In genomic region chr3:170221924-170222646, GRCh38 we compare ENCODE assay signal across 8 cellular contexts. TPM values are rescaled to one million over a fixed set of nuclear protein-coding genes. Genes with fewer than 3 reads are reported as not detected.
A peak's percentile ranks its signal among the peaks of the same experiment; 100 is the strongest.
DNase-seq lines count a peak whose midpoint lies in the region; ATAC-seq and TF ChIP-seq lines count a peak whose summit lies in the region.

PRKCI (plus strand) TSS chr3:170222424; CDS start chr3:170222670, 246 bp downstream.

- H3K36me3 Mint-ChIP-seq in activated B cell treated with CpG ODN at 0.5 μM for 24 hours (ENCODE audit: low read depth) = no peaks in the 10 kb centered on the region
- H3K36me3 Mint-ChIP-seq in immature natural killer cell = no peaks in the 10 kb centered on the region

- POLR2A ChIA-PET in AG04449 (lab: Yijun Ruan, JAX) (interaction anchor here (0.5 to 1.9 kb wide), 4 partner anchors 11 to 631 kb away, joined by 3 to 9 read pairs (median 4); partner anchors contain the start of gene PHC3), activated B cell treated with CpG ODN at 0.5 μM for 24 hours (lab: Charles Lee) (interaction anchor here (0.7 to 1.7 kb wide), 2 partner anchors 41 to 135 kb away, joined by 3 to 7 read pairs; partner anchors contain the start of genes PHC3 and SKIL)

- ATAC-seq in GM18873 (IDR thresholded peaks at IDR 0.05; ENCODE audit: low FRiP score, unreplicated experiment) (peak; percentile 95), HG03139 (IDR thresholded peaks at IDR 0.05; ENCODE audit: unreplicated experiment) (peak; percentile 95), activated B cell treated with CpG ODN at 0.5 μM for 24 hours (ENCODE audit: low read depth) (peak; percentile 94)

- no peaks in the 10 kb centered on the region for H3K27me3 Mint-ChIP-seq in activated B cell treated with CpG ODN at 0.5 μM for 24 hours
- peaks cover 0 to 3% (median 2%) of the 10 kb centered on the region in 3 donors for H3K27me3 Mint-ChIP-seq in immature natural killer cell (ENCODE audit: low read depth in 3 of 3)

- CTCF ChIA-PET in AG04449 (lab: Yijun Ruan, JAX) = interaction anchor here (1.2 to 1.3 kb wide), 2 partner anchors 10 to 33 kb away, joined by 4 to 5 read pairs; no protein-coding TSS in a partner anchor
- CTCF ChIA-PET in activated B cell treated with CpG ODN at 0.5 μM for 24 hours (lab: Charles Lee) = no interaction called here

- H3K27ac Mint-ChIP-seq in activated B cell treated with CpG ODN at 0.5 μM for 24 hours (peak within 1 kb of the TSS; percentile 73), immature natural killer cell (peak within 1 kb of the TSS; percentile 86 to 94 (median 90))

- H3K9me3 Mint-ChIP-seq in activated B cell treated with CpG ODN at 0.5 μM for 24 hours = no peaks in the 10 kb centered on the region
- H3K9me3 Mint-ChIP-seq in immature natural killer cell = no peaks in the 10 kb centered on the region

- TF ChIP-seq CTCF in AG04449 (IDR thresholded peaks at IDR 0.05; ENCODE audit: insufficient read depth, low read length, missing control alignments) = no peak
- no peak for TF ChIP-seq CTCF in activated B cell treated with CpG ODN at 0.5 μM for 24 hours (IDR thresholded peaks at IDR 0.05)

- H3K4me3 Mint-ChIP-seq in activated B cell treated with CpG ODN at 0.5 μM for 24 hours (peak within 1 kb of the TSS; percentile 95), immature natural killer cell (peak within 1 kb of the TSS; percentile 87 to 97 (median 92))

- H3K4me1 Mint-ChIP-seq in activated B cell treated with CpG ODN at 0.5 μM for 24 hours (peaks cover 14% of the 10 kb centered on the region), immature natural killer cell (peaks cover 19 to 28% of the 10 kb centered on the region in 2 donors)

- H3K4me3 ChIP-seq in AG04449 (ENCODE audit: low read depth, low read length) = peak within 1 kb of the TSS; percentile 74

- intact Hi-C loops in activated B cell treated with CpG ODN at 0.5 μM for 24 hours (cut with micrococcal nuclease) = loop anchor here (2.0 to 5.0 kb wide), 4 partner anchors 35 to 145 kb away; partner anchors contain the start of gene PHC3

- DNase-seq in AG04449 (ENCODE audit: low read depth, low spot score) (peak; percentile 81), NCI-H2227 treated with DMSO at 0.1 percent for 48 hours (lab: John Stamatoyannopoulos, UW) (peak; percentile 98), activated B cell treated with CpG ODN at 0.5 μM for 24 hours (peak; percentile 64), caudate nucleus (lab: John Stamatoyannopoulos, UW) (peak; percentile 54 to 97 (median 92)), immature natural killer cell (peak; percentile 78 to 85 (median 81)), smooth muscle cell of the brain vasculature (ENCODE audit: low read depth, low spot score) (peak; percentile 94)

- H3K27ac ChIP-seq in caudate nucleus (ENCODE audit: low read depth, low read length) = peak within 1 kb of the TSS; percentile 99

RNA-seq across cellular contexts. Expression of gene PRKCI, which starts in this region (rescaled TPM):
- 6.6 and 6.9 TPM in 2 replicates for total RNA-seq in activated B cell treated with CpG ODN at 0.5 μM for 24 hours
- polyA plus RNA-seq in immature natural killer cell = 10 to 100 TPM in 2 of 3 donors, 1 to 10 TPM in 1; 6.8 to 15.4 (median 14.8) TPM

Comparison
In these comparisons a context has a peak if more than half of its experiments do, and no peak if none do; other contexts are left out.
1. Peak in every context shown above with its lines: DNase-seq, ATAC-seq, H3K4me3 ChIP-seq and H3K27ac ChIP-seq.